30 cellular contexts compared by ENCODE assay signal in the genomic region with DNA sequence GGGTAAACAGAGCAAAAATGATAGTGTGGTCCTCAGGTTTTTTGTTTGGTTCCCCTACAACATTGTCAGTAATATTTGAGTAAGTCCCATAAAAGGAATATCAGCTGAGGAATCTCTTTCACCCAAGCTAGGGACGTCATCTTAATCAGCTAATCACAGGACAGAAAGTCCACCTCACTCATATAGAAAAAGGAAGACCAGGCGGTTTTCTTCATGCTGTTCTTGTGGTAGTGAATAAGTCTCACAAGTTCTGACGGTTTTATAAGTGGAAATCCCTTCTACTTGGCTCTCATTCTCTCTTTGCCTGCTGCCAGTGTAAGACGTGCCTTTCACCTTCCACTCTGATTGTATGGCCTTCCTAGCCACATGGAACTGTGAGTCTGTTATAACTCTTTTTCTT.
"Had no signal": no experiment of that assay in that cellular context is flagged by ENCODE, and none has a peak within 500 bp of the region (broad histone marks: within the 10 kb centered on the region; RNA-seq: fewer than 3 reads in every experiment).

No MANE protein-coding gene starts in this region.

- H3K9me3 ChIP-seq: SJCRH30 had no signal

- H3K4me3 ChIP-seq: PC-9, SJCRH30, SK-N-MC had no signal

- FAIRE-seq: RCC 7860 had no signal

- H3K4me1 ChIP-seq: SJCRH30 had no signal

- H3K4me2 ChIP-seq: PC-9 had no signal

- H3K36me3 ChIP-seq: SJCRH30 had no signal

- H3K27me3 ChIP-seq: SJCRH30 had no signal

- ATAC-seq: Panc1, Right ventricle myocardium inferior, SK-N-SH treated with all-trans-retinoic acid at 6 μM for 48 hours, T-cell had no signal

- H3K27ac ChIP-seq: PC-9, RWPE1, SJCRH30, SK-N-MC had no signal

- DNase-seq: Karpas-422, MM.1S, NCI-H1048, NCI-H1092 treated with DMSO at 0.1 percent for 48 hours, NCI-H1105 treated with DMSO at 0.1 percent for 48 hours, NCI-H1417, NCI-H1436, NCI-H1694, NCI-H187, NCI-H1930, NCI-H2029 treated with DMSO at 0.1 percent for 48 hours, NCI-H2081 treated with DMSO at 0.1 percent for 48 hours, NCI-H2107, NCI-H2171, NCI-H226, NCI-H446 treated with DMSO at 0.1 percent for 48 hours, NCI-H510A, NCI-H524, NCI-H82, PC-9, SHP77, SIG-M5, SJCRH30, T-cell had no signal

- H2AFZ ChIP-seq: PC-9 had no signal
